In the genomic region with DNA sequence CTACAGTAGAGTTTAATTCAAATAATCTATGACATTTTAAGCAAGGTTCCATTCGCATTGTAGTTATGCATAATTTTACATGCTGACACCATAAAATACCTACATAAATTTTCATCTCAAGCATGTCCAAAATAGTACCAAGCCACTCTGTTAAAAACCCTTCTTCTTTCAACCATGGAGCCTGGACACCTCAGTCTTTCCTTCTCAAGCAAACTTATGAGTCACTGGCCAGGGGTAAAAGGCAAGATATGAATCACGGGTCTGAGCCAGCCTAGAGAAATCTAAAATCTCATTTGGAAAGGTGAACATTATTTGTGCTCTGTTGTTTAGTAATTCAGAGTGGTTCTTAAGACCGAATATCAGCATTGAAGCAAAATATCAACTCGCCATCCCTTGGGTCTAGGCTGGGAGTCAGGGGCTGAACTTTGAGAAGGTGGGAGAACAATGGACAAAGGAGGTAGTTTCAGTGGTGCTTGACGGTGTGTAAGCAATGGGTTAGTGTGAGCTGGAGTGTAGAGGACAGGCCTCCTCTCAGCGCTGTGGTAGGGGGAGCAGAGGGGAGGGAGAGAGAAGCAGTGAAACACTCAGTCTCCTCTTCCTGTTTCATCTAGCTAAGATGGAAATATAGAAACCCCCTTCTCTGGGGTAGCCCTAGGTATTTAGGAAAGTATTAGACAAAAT, we compare ENCODE assay signal across 10 cellular contexts. TPM values are rescaled to one million over a fixed set of nuclear protein-coding genes. Genes with fewer than 3 reads are reported as not detected.
DNase-seq lines count a peak whose midpoint lies in the region; ATAC-seq and TF ChIP-seq lines count a peak whose summit lies in the region.
"Had no signal": no experiment of that assay in that cellular context is flagged by ENCODE, and none has a peak within 500 bp of the region (broad histone marks: within the 10 kb centered on the region; RNA-seq: fewer than 3 reads in every experiment).

No MANE protein-coding gene starts in this region.

- H2AK5ac ChIP-seq in neuronal stem cell (ENCODE audit: low read depth, low read length) = no peak overlapping the region

- H3K4me2 ChIP-seq in Karpas-422 (ENCODE audit: low read depth, low read length, poor library complexity, severe bottlenecking) (peak overlapping the region; percentile 46), neuronal stem cell (ENCODE audit: insufficient read depth, low read length, poor library complexity, severe bottlenecking) (no peak overlapping the region)

- peak; percentile 84 for ATAC-seq in GM18867 (IDR thresholded peaks at IDR 0.05; ENCODE audit: unreplicated experiment)

- H3K9ac ChIP-seq in Karpas-422 (ENCODE audit: low read length) (no peak overlapping the region), neuronal stem cell (ENCODE audit: low read depth, low read length, poor library complexity) (no peak overlapping the region)

- no peak overlapping the region for H4K91ac ChIP-seq in neuronal stem cell (ENCODE audit: low read depth, low read length, poor library complexity)

- H3K27ac ChIP-seq in Karpas-422 (ENCODE audit: low read length) (peak overlapping the region; percentile 70), neuronal stem cell (replicated peaks; ENCODE audit: low read length) (no peak overlapping the region)
- H3K27ac ChIP-seq: SK-N-MC had no signal

- H3K27me3 Mint-ChIP-seq in HFFc6 (ENCODE audit: insufficient read depth) = peaks cover 6% of the 10 kb centered on the region

- H3K27me3 ChIP-seq in Karpas-422 (ENCODE audit: low read length) (no peaks in the 10 kb centered on the region), neuronal stem cell (ENCODE audit: control insufficient read depth in 3 of 3, insufficient read depth in 3 of 3, low read depth in 1 of 3, low read length in 3 of 3) (peaks cover 0 to 2% (median 2%) of the 10 kb centered on the region in 3 experiments)

- H3K79me2 ChIP-seq in Karpas-422 (ENCODE audit: low read length) = peaks cover 78% of the 10 kb centered on the region

- no peaks in the 10 kb centered on the region for H3K9me2 ChIP-seq in Karpas-422 (replicated peaks; ENCODE audit: insufficient read depth, low read length)

- H3K36me3 ChIP-seq in Karpas-422 (ENCODE audit: insufficient read depth, low read length) (peaks cover 60% of the 10 kb centered on the region), neuronal stem cell (replicated peaks in 1 of 2; ENCODE audit: control insufficient read depth in 2 of 2, insufficient read depth in 2 of 2, low read length in 2 of 2) (no peaks in the 10 kb centered on the region)

- no peaks in the 10 kb centered on the region for H3K79me1 ChIP-seq in neuronal stem cell (ENCODE audit: low read depth, low read length)

- H2BK5ac ChIP-seq in neuronal stem cell (ENCODE audit: low read length) = no peak overlapping the region

- H3K14ac ChIP-seq in neuronal stem cell (ENCODE audit: low read length) = no peak overlapping the region

- no peak overlapping the region for H3K23ac ChIP-seq in neuronal stem cell (ENCODE audit: low read depth, low read length, poor library complexity)

- H3K9me3 ChIP-seq in Karpas-422 (ENCODE audit: low read length) (no peaks in the 10 kb centered on the region; the same call in 1 of the 2 replicates), neuronal stem cell (replicated peaks in 1 of 2; ENCODE audit: control insufficient read depth in 2 of 2, insufficient read depth in 1 of 2, low read depth in 1 of 2, low read length in 2 of 2) (no peaks in the 10 kb centered on the region)

- TF ChIP-seq CTCF in HFFc6 (IDR thresholded peaks at IDR 0.05) = no peak

- 0 out of 2 replicates have a peak, but pooled peaks cover 4% of the 10 kb centered on the region for H4K20me1 ChIP-seq in Karpas-422 (ENCODE audit: insufficient read depth, low read depth, low read length)

- H3K4ac ChIP-seq in neuronal stem cell (ENCODE audit: low read length) = no peak overlapping the region

- H3K9me3 Mint-ChIP-seq in HFFc6 = no peaks in the 10 kb centered on the region

- no CpG with 5 or more reads among the region's 6 CpGs for WGBS in neuronal stem cell (ENCODE audit: extremely low coverage in 2 of 2, insufficient read length in 2 of 2, insufficient replicate concordance in 1 of 2), 2 donors

- H4K8ac ChIP-seq in neuronal stem cell (ENCODE audit: low read depth, low read length) = no peak overlapping the region

- peak overlapping the region; percentile 75; the same call in 1 of the 2 replicates for H3K27ac Mint-ChIP-seq in HFFc6

- peak overlapping the region; percentile 44 for H3K18ac ChIP-seq in neuronal stem cell (ENCODE audit: low read length)

- peaks cover 34% of the 10 kb centered on the region for H3K4me1 Mint-ChIP-seq in HFFc6 (ENCODE audit: low read depth)

- H3K4me1 ChIP-seq in Karpas-422 (ENCODE audit: low read length) (peaks cover 36% of the 10 kb centered on the region), neuronal stem cell (ENCODE audit: control insufficient read depth in 2 of 2, insufficient read depth in 1 of 2, low read depth in 1 of 2, low read length in 2 of 2) (no peaks in the 10 kb centered on the region)

- peak overlapping the region; percentile 52 for H3K4me3 Mint-ChIP-seq in HFFc6

- H2BK120ac ChIP-seq in neuronal stem cell (ENCODE audit: low read depth, low read length) = no peak overlapping the region

- DNase-seq in HFFc6 (peak; percentile 70), Karpas-422 (peak; percentile 65), neuronal stem cell (ENCODE audit: low spot score) (no peak), SW 1271 (lab: John Stamatoyannopoulos, UW) (no peak), T-helper 1 cell (no peak), NCI-H2196 (lab: John Stamatoyannopoulos, UW; ENCODE audit: unreplicated experiment) (no peak), ecto neural progenitor cell (ENCODE audit: low spot score) (no peak)
- DNase-seq: stimulated activated CD8-positive, alpha-beta memory T cell treated with anti-CD3 and anti-CD28 coated beads, Interleukin-4, amount 100 ng/mL, for 48 hours had no signal

- no peak overlapping the region for H3K4me3 ChIP-seq in Karpas-422 (ENCODE audit: low read length)
- H3K4me3 ChIP-seq in neuronal stem cell (ENCODE audit: low read length in 2 of 2) = peak overlapping the region in 1 of 2 donors; percentile 68
- H3K4me3 ChIP-seq: SK-N-MC had no signal

- no peaks in the 10 kb centered on the region for H3K36me3 Mint-ChIP-seq in HFFc6 (ENCODE audit: low read depth)

- H2BK12ac ChIP-seq in neuronal stem cell (ENCODE audit: low read length) = no peak overlapping the region

- no peak overlapping the region for H2BK15ac ChIP-seq in neuronal stem cell (ENCODE audit: low read length)

- no peak overlapping the region for H2AFZ ChIP-seq in Karpas-422 (ENCODE audit: low read length)
- H2AFZ ChIP-seq in neuronal stem cell (ENCODE audit: low read length) = no peak overlapping the region

RNA-seq across cellular contexts. Expression of gene GPAM, which starts 19.1 kb away (rescaled TPM):
- 10 to 100 TPM in 5 of 6 experiments, 1 to 10 TPM in 1; 7.4 to 14.7 (median 11.4) TPM for total RNA-seq in HFFc6 (2021; fragmentation: NEBNext Ultra II Directional; extraction: Animal tissue kit (Norgen Biotek cat#: 25700))
- 164 and 481 TPM in 2 replicates for total RNA-seq in Karpas-422 (2014; rRNA removed; shearing (Covaris generic); ENCODE audit: low replicate concordance)
- 5.9 TPM for polyA plus RNA-seq in neuronal stem cell (2013, experiment 1 of 2)
- polyA plus RNA-seq in neuronal stem cell (2013, experiment 2 of 2) = 6.1 TPM

Comparison
In these comparisons a context has a peak if more than half of its experiments do, and no peak if none do; other contexts are left out.
1. DNase-seq: peak in HFFc6 (single experiment) and Karpas-422 (single experiment); none in neuronal stem cell (single experiment), SW 1271 (0 of 2), T-helper 1 cell (0 of 5), NCI-H2196 (single experiment) and ecto neural progenitor cell (single experiment).
2. RNA of gene GPAM, which starts 19.1 kb away (total RNA-seq): 164 to 481 TPM in Karpas-422; 7.4 to 14.7 TPM in HFFc6; every median in the first group is over 10 times any median in the second.